ENCODE assay signal across 8 cellular contexts in genomic region chr7:143381427-143382125, GRCh38. TPM values are rescaled to one million over a fixed set of nuclear protein-coding genes. Genes with fewer than 3 reads are reported as not detected.
DNase-seq lines count a peak whose midpoint lies in the region; ATAC-seq and TF ChIP-seq lines count a peak whose summit lies in the region.

No MANE protein-coding gene starts in this region.

- peaks cover 8% of the 10 kb centered on the region for H3K36me3 Mint-ChIP-seq in activated naive CD8-positive, alpha-beta T cell treated with anti-CD3 and anti-CD28 coated beads for 36 hours

- H3K27me3 ChIP-seq in HUES64 (ENCODE audit: insufficient read depth, low read length) (no peaks in the 10 kb centered on the region), right atrium auricular region (no peaks in the 10 kb centered on the region), prostate gland (replicated peaks; ENCODE audit: insufficient read depth) (no peaks in the 10 kb centered on the region)

- H3K27ac Mint-ChIP-seq in activated naive CD8-positive, alpha-beta T cell treated with anti-CD3 and anti-CD28 coated beads for 36 hours = peak overlapping the region; percentile 49

- WGBS in HUES64 = under 1% methylated on average over 63 of the region's 64 CpGs
- WGBS in prostate gland = under 1% methylated on average over 61 of the region's 64 CpGs

- peak overlapping the region; percentile 98 for H3K27ac ChIP-seq in HUES64 (ENCODE audit: low read depth, low read length)
- peak overlapping the region; percentile 96 to 99 for H3K27ac ChIP-seq in right atrium auricular region
- peak overlapping the region; percentile 97 to 99 for H3K27ac ChIP-seq in prostate gland

- no peak for DNase-seq in activated naive CD8-positive, alpha-beta T cell treated with anti-CD3 and anti-CD28 coated beads for 36 hours
- peak; percentile 84 for DNase-seq in right atrium auricular region (ENCODE audit: low spot score)
- DNase-seq in prostate gland (ENCODE audit: low spot score) = peak; percentile 60
- no peak for DNase-seq in NCI-H446 treated with DMSO at 0.1 percent for 48 hours (lab: John Stamatoyannopoulos, UW)
- DNase-seq in NCI-H1048 (lab: John Stamatoyannopoulos, UW) = no peak

- peak overlapping the region; percentile 76 for H3K4me3 Mint-ChIP-seq in activated naive CD8-positive, alpha-beta T cell treated with anti-CD3 and anti-CD28 coated beads for 36 hours

- TF ChIP-seq CTCF in right atrium auricular region (IDR thresholded peaks at IDR 0.05) = no peak
- no peak for TF ChIP-seq CTCF in prostate gland (IDR thresholded peaks at IDR 0.05)

- intact Hi-C loops in prostate gland (cut with DNase I) = loop anchor here (5.0 kb wide), 1 partner anchor 94 kb away; the partner anchor contains the start of gene CASP2

- TF ChIP-seq POLR2A in prostate gland (IDR thresholded peaks at IDR 0.05) = no peak

- H3K4me3 ChIP-seq in HUES64 (ENCODE audit: low read length) = peak overlapping the region; percentile 95
- peak overlapping the region; percentile 94 to 98 for H3K4me3 ChIP-seq in right atrium auricular region
- H3K4me3 ChIP-seq in prostate gland = peak overlapping the region; percentile 82 to 89

- peak; percentile 9 for ATAC-seq in GM21576 (IDR thresholded peaks at IDR 0.05; ENCODE audit: unreplicated experiment)

- H3K9me3 Mint-ChIP-seq in activated naive CD8-positive, alpha-beta T cell treated with anti-CD3 and anti-CD28 coated beads for 36 hours = no peaks in the 10 kb centered on the region

- H3K27me3 Mint-ChIP-seq in activated naive CD8-positive, alpha-beta T cell treated with anti-CD3 and anti-CD28 coated beads for 36 hours = no peaks in the 10 kb centered on the region

- H3K4me1 Mint-ChIP-seq in activated naive CD8-positive, alpha-beta T cell treated with anti-CD3 and anti-CD28 coated beads for 36 hours = peaks cover 33% of the 10 kb centered on the region

- H3K9me3 ChIP-seq in ES-I3 (ENCODE audit: control insufficient read depth, insufficient read depth, low read length) (no peaks in the 10 kb centered on the region), HUES64 (ENCODE audit: insufficient read depth, low read depth, low read length) (no peaks in the 10 kb centered on the region), right atrium auricular region (no peaks in the 10 kb centered on the region), prostate gland (no peaks in the 10 kb centered on the region)

- H3K4me1 ChIP-seq in ES-I3 (ENCODE audit: insufficient read depth, low read length) (peaks cover 25% of the 10 kb centered on the region; the same call in 1 of the 2 replicates), HUES64 (ENCODE audit: insufficient read depth, low read length) (peaks cover 21% of the 10 kb centered on the region), right atrium auricular region (peaks cover 0 to 61% of the 10 kb centered on the region in 2 donors), prostate gland (replicated peaks) (peaks cover 5% of the 10 kb centered on the region)

- H3K9ac ChIP-seq in ES-I3 (ENCODE audit: low read depth, low read length) (peak overlapping the region; percentile 95), HUES64 (ENCODE audit: low read depth, low read length) (peak overlapping the region; percentile 91)

- H3K36me3 ChIP-seq in ES-I3 (ENCODE audit: insufficient read depth, low read length) = peaks cover 23% of the 10 kb centered on the region
- H3K36me3 ChIP-seq in HUES64 (ENCODE audit: insufficient read depth, low read length) = peaks cover 40% of the 10 kb centered on the region
- H3K36me3 ChIP-seq in right atrium auricular region = peaks cover 8% of the 10 kb centered on the region
- no peaks in the 10 kb centered on the region for H3K36me3 ChIP-seq in prostate gland

RNA-seq across cellular contexts. Expression of gene ZYX, which starts 0.4 kb away (rescaled TPM):
- polyA plus RNA-seq in HUES64 (2013, experiment 1 of 2) = 154 TPM
- polyA plus RNA-seq in HUES64 (2013, experiment 2 of 2) = 147 TPM
- total RNA-seq in activated naive CD8-positive, alpha-beta T cell treated with anti-CD3 and anti-CD28 coated beads for 36 hours = 100 to 1,000 TPM; 116 to 118 TPM
- 10 to 100 TPM; 48.3 to 93.7 TPM for total RNA-seq in right atrium auricular region
- total RNA-seq in prostate gland = 100 to 1,000 TPM in 1 of 2 donors, 10 to 100 TPM in 1; 55.8 to 256 TPM

RNA-seq across cellular contexts. Expression of gene FAM131B, which starts 19.1 kb away (rescaled TPM):
- polyA plus RNA-seq in HUES64 (2013, experiment 1 of 2) = 14.9 TPM
- 16.0 TPM for polyA plus RNA-seq in HUES64 (2013, experiment 2 of 2)
- 1 to 10 TPM; 1.7 to 2.0 TPM for total RNA-seq in activated naive CD8-positive, alpha-beta T cell treated with anti-CD3 and anti-CD28 coated beads for 36 hours
- total RNA-seq in right atrium auricular region (under 1 TPM; 0.08 to 0.48 TPM), prostate gland (1 to 10 TPM in 1 of 2 donors, under 1 TPM in 1; 0.32 to 1.2 TPM)

RNA-seq across cellular contexts. Expression of gene EPHA1, which starts 27.1 kb away (rescaled TPM):
- 68.9 TPM for polyA plus RNA-seq in HUES64 (2013, experiment 1 of 2)
- 65.9 TPM for polyA plus RNA-seq in HUES64 (2013, experiment 2 of 2)
- total RNA-seq in activated naive CD8-positive, alpha-beta T cell treated with anti-CD3 and anti-CD28 coated beads for 36 hours = 1 to 10 TPM; 2.3 to 3.4 TPM
- under 1 TPM in 1 of 2 donors, not detected in 1; 0.71 TPM for total RNA-seq in right atrium auricular region
- total RNA-seq in prostate gland = 10 to 100 TPM; 10.5 to 15.7 TPM

Comparison
In these comparisons a context has a peak if more than half of its experiments do, and no peak if none do; other contexts are left out.
1. DNase-seq: peak in right atrium auricular region (single experiment) and prostate gland (single experiment); none in activated naive CD8-positive, alpha-beta T cell treated with anti-CD3 and anti-CD28 coated beads for 36 hours (single experiment), NCI-H446 treated with DMSO at 0.1 percent for 48 hours (single experiment) and NCI-H1048 (single experiment).
2. Peak in every context shown above with its lines, with median percentiles within 50 percentile points of each other: H3K27ac ChIP-seq and H3K4me3 ChIP-seq.